9 cellular contexts compared by ENCODE assay signal in genomic region chr9:133130721-133131244, GRCh38. TPM values are rescaled to one million over a fixed set of nuclear protein-coding genes. Genes with fewer than 3 reads are reported as not detected.
DNase-seq lines count a peak whose midpoint lies in the region; ATAC-seq and TF ChIP-seq lines count a peak whose summit lies in the region.
"Had no signal": no experiment of that assay in that cellular context is flagged by ENCODE, and none has a peak within 500 bp of the region (broad histone marks: within the 10 kb centered on the region; RNA-seq: fewer than 3 reads in every experiment).

No MANE protein-coding gene starts in this region.

- no peaks in the 10 kb centered on the region for H3K9me3 Mint-ChIP-seq in T-helper 1 cell treated with Interleukin-12 subunit alpha and Interleukin-12 subunit beta and Interleukin-4 antibody, amounts not matched to agents 30 μg/mL and 1 μg/mL, for 36 hours
- no peaks in the 10 kb centered on the region for H3K9me3 Mint-ChIP-seq in stimulated activated memory B cell treated with anti-CD40 and anti-IgM and Interleukin-4, amounts not matched to agents 10 μg/mL and 1 μg/mL and 100 μg/mL, for 72 hours

- peak overlapping the region; percentile 96 for H3K27ac Mint-ChIP-seq in T-helper 1 cell treated with Interleukin-12 subunit alpha and Interleukin-12 subunit beta and Interleukin-4 antibody, amounts not matched to agents 30 μg/mL and 1 μg/mL, for 36 hours
- peak overlapping the region; percentile 98 for H3K27ac Mint-ChIP-seq in stimulated activated memory B cell treated with anti-CD40 and anti-IgM and Interleukin-4, amounts not matched to agents 10 μg/mL and 1 μg/mL and 100 μg/mL, for 72 hours

- DNase-seq in caudate nucleus (lab: John Stamatoyannopoulos, UW), result no peak
- DNase-seq in NCI-H748 (lab: John Stamatoyannopoulos, UW; ENCODE audit: unreplicated experiment), result no peak
- no peak for DNase-seq in dermis blood vessel endothelial cell
- DNase-seq in NCI-H345 (lab: John Stamatoyannopoulos, UW), result no peak
- no peak for DNase-seq in NCI-H1105 treated with DMSO at 0.1 percent for 48 hours (lab: John Stamatoyannopoulos, UW)

- peak; percentile 76 for ATAC-seq in stimulated activated memory B cell treated with anti-CD40 and anti-IgM and Interleukin-4, amounts not matched to agents 10 μg/mL and 1 μg/mL and 100 μg/mL, for 72 hours
- ATAC-seq: right cardiac atrium had no signal

- peak overlapping the region; percentile 89 for H3K4me3 Mint-ChIP-seq in T-helper 1 cell treated with Interleukin-12 subunit alpha and Interleukin-12 subunit beta and Interleukin-4 antibody, amounts not matched to agents 30 μg/mL and 1 μg/mL, for 36 hours
- H3K4me3 Mint-ChIP-seq in stimulated activated memory B cell treated with anti-CD40 and anti-IgM and Interleukin-4, amounts not matched to agents 10 μg/mL and 1 μg/mL and 100 μg/mL, for 72 hours, result peak overlapping the region; percentile 82

- H3K36me3 Mint-ChIP-seq in T-helper 1 cell treated with Interleukin-12 subunit alpha and Interleukin-12 subunit beta and Interleukin-4 antibody, amounts not matched to agents 30 μg/mL and 1 μg/mL, for 36 hours (ENCODE audit: low read depth), result peaks cover 19% of the 10 kb centered on the region
- peaks cover 6% of the 10 kb centered on the region for H3K36me3 Mint-ChIP-seq in stimulated activated memory B cell treated with anti-CD40 and anti-IgM and Interleukin-4, amounts not matched to agents 10 μg/mL and 1 μg/mL and 100 μg/mL, for 72 hours

- H3K4me1 Mint-ChIP-seq in T-helper 1 cell treated with Interleukin-12 subunit alpha and Interleukin-12 subunit beta and Interleukin-4 antibody, amounts not matched to agents 30 μg/mL and 1 μg/mL, for 36 hours (ENCODE audit: low read depth), result peaks cover 58% of the 10 kb centered on the region
- H3K4me1 Mint-ChIP-seq in stimulated activated memory B cell treated with anti-CD40 and anti-IgM and Interleukin-4, amounts not matched to agents 10 μg/mL and 1 μg/mL and 100 μg/mL, for 72 hours, result peaks cover 80% of the 10 kb centered on the region

- no peaks in the 10 kb centered on the region for H3K27me3 Mint-ChIP-seq in T-helper 1 cell treated with Interleukin-12 subunit alpha and Interleukin-12 subunit beta and Interleukin-4 antibody, amounts not matched to agents 30 μg/mL and 1 μg/mL, for 36 hours (ENCODE audit: low read depth)
- no peaks in the 10 kb centered on the region for H3K27me3 Mint-ChIP-seq in stimulated activated memory B cell treated with anti-CD40 and anti-IgM and Interleukin-4, amounts not matched to agents 10 μg/mL and 1 μg/mL and 100 μg/mL, for 72 hours

- TF ChIP-seq POLR2A in GM19099 (IDR thresholded peaks at IDR 0.05; ENCODE audit: extremely low read depth, insufficient read length, low read depth), result peak; percentile 63

- H3K27ac ChIP-seq in caudate nucleus (ENCODE audit: low read depth, low read length), result peak overlapping the region; percentile 100

RNA-seq across cellular contexts. Expression of gene RALGDS, which starts 9.7 kb away (rescaled TPM):
- total RNA-seq in dermis blood vessel endothelial cell, result 68.7 and 68.9 TPM in 2 replicates

RNA-seq across cellular contexts. Expression of gene GBGT1, which starts 32.9 kb away (rescaled TPM):
- 15.7 and 28.0 TPM in 2 replicates for total RNA-seq in dermis blood vessel endothelial cell
